In the genomic region with DNA sequence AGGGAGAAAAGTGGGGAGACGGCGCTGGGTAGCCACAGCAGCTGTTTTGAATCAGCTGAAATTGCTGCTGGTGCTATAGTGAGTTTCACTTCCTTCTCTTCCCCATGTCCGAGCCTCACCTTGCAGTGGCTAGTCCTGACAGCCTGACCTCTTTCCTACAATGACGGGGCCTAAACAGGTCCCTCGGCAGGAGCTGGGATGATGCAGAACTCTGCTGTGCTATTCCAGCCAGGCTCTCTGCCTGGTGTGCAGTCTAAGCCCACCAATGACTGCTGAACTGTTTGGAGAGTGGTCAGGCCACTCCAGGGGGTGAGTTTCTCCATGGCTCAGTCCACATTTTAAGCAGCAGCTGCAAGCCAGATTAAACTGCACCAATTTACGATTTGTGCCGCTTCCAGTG, we compare ENCODE assay signal across 15 cellular contexts.
DNase-seq lines count a peak whose midpoint lies in the region; ATAC-seq, FAIRE-seq and TF ChIP-seq lines count a peak whose summit lies in the region.
"Had no signal": no experiment of that assay in that cellular context is flagged by ENCODE, and none has a peak within 500 bp of the region (broad histone marks: within the 10 kb centered on the region; RNA-seq: fewer than 3 reads in every experiment).

No MANE protein-coding gene starts in this region.

- DNase-seq in RPMI8226 (peak; percentile 69), D721Med (ENCODE audit: insufficient read length, low spot score) (no peak), glutamatergic neuron (no peak)
- DNase-seq in naive thymus-derived CD4-positive, alpha-beta T cell, result no peak
- DNase-seq in stimulated activated naive CD8-positive, alpha-beta T cell treated with anti-CD3 and anti-CD28 coated beads, Interleukin-15, amount 100 ng/mL, for 72 hours, result no peak
- DNase-seq: activated T-cell treated with anti-CD3 and anti-CD28 coated beads, Interleukin-2, amount 50 U/mL, for 1 hour; IMR-90; NCI-H1694 treated with DMSO at 0.1 percent for 48 hours; occipital lobe; SK-N-SH; WERI-Rb-1 had no signal

- H3K27me3 ChIP-seq in naive thymus-derived CD4-positive, alpha-beta T cell (ENCODE audit: control insufficient read depth in 2 of 2, insufficient read depth in 2 of 2, low read length in 2 of 2), result no peaks in the 10 kb centered on the region

- peaks cover 0 to 2% (median 0%) of the 10 kb centered on the region in 7 donors for H3K4me1 Mint-ChIP-seq in naive thymus-derived CD4-positive, alpha-beta T cell
- peaks cover 5% of the 10 kb centered on the region for H3K4me1 Mint-ChIP-seq in stimulated activated naive CD8-positive, alpha-beta T cell treated with anti-CD3 and anti-CD28 coated beads, Interleukin-15, amount 100 ng/mL, for 72 hours
- peaks cover 12% of the 10 kb centered on the region for H3K4me1 Mint-ChIP-seq in glutamatergic neuron (ENCODE audit: low read depth, unreplicated experiment)

- ATAC-seq in GM18498 (IDR thresholded peaks at IDR 0.05; ENCODE audit: unreplicated experiment) (peak; percentile 55), HG02798 (IDR thresholded peaks at IDR 0.05; ENCODE audit: poor library complexity, unreplicated experiment) (peak; percentile 79), GM21367 (IDR thresholded peaks at IDR 0.05; ENCODE audit: unreplicated experiment) (no peak)
- ATAC-seq in naive thymus-derived CD4-positive, alpha-beta T cell, result peak; percentile 44
- ATAC-seq in stimulated activated naive CD8-positive, alpha-beta T cell treated with anti-CD3 and anti-CD28 coated beads, Interleukin-15, amount 100 ng/mL, for 72 hours, result no peak

- H3K9me3 Mint-ChIP-seq in naive thymus-derived CD4-positive, alpha-beta T cell, result no peaks in the 10 kb centered on the region
- H3K9me3 Mint-ChIP-seq in stimulated activated naive CD8-positive, alpha-beta T cell treated with anti-CD3 and anti-CD28 coated beads, Interleukin-15, amount 100 ng/mL, for 72 hours, result no peaks in the 10 kb centered on the region
- peaks cover 1% of the 10 kb centered on the region for H3K9me3 Mint-ChIP-seq in glutamatergic neuron (ENCODE audit: unreplicated experiment)

- CTCF ChIA-PET in naive thymus-derived CD4-positive, alpha-beta T cell (lab: Charles Lee), result interaction anchor here (0.6 kb wide), 1 partner anchor 360 kb away, joined by 4 read pairs; no protein-coding TSS in a partner anchor

- POLR2A ChIA-PET in naive thymus-derived CD4-positive, alpha-beta T cell (lab: Charles Lee), result no interaction called here

- no peaks in the 10 kb centered on the region for H3K36me3 Mint-ChIP-seq in naive thymus-derived CD4-positive, alpha-beta T cell
- H3K36me3 Mint-ChIP-seq in glutamatergic neuron (ENCODE audit: unreplicated experiment), result no peaks in the 10 kb centered on the region

- H3K27me3 Mint-ChIP-seq in naive thymus-derived CD4-positive, alpha-beta T cell, result peaks cover 0 to 16% (median 7%) of the 10 kb centered on the region in 5 donors
- H3K27me3 Mint-ChIP-seq in stimulated activated naive CD8-positive, alpha-beta T cell treated with anti-CD3 and anti-CD28 coated beads, Interleukin-15, amount 100 ng/mL, for 72 hours, result no peaks in the 10 kb centered on the region
- no peaks in the 10 kb centered on the region for H3K27me3 Mint-ChIP-seq in glutamatergic neuron (ENCODE audit: unreplicated experiment)

- H3K27ac ChIP-seq in naive thymus-derived CD4-positive, alpha-beta T cell (ENCODE audit: low read depth, low read length), result no peak overlapping the region
- H3K27ac ChIP-seq: WERI-Rb-1 had no signal

- no peak for FAIRE-seq in D721Med (lab: Jason Lieb, UNC)
- FAIRE-seq: H54 had no signal

- H3K4me3 ChIP-seq in naive thymus-derived CD4-positive, alpha-beta T cell (ENCODE audit: low read length), result no peak overlapping the region

- TF ChIP-seq CTCF in D721Med (IDR thresholded peaks at IDR 0.05; ENCODE audit: insufficient read depth, missing control alignments), result no peak
- TF ChIP-seq CTCF in glutamatergic neuron (IDR thresholded peaks at IDR 0.05; ENCODE audit: partially characterized antibody, unreplicated experiment), result no peak

- H3K4me3 Mint-ChIP-seq in naive thymus-derived CD4-positive, alpha-beta T cell, result no peak overlapping the region
- H3K4me3 Mint-ChIP-seq in stimulated activated naive CD8-positive, alpha-beta T cell treated with anti-CD3 and anti-CD28 coated beads, Interleukin-15, amount 100 ng/mL, for 72 hours, result no peak overlapping the region
- no peak overlapping the region for H3K4me3 Mint-ChIP-seq in glutamatergic neuron (ENCODE audit: unreplicated experiment)

- no peaks in the 10 kb centered on the region for H3K4me1 ChIP-seq in naive thymus-derived CD4-positive, alpha-beta T cell (ENCODE audit: control insufficient read depth in 2 of 2, insufficient read depth in 2 of 2, low read length in 2 of 2)

- intact Hi-C loops in naive thymus-derived CD4-positive, alpha-beta T cell (cut with micrococcal nuclease), result no loop called here

- H3K9me3 ChIP-seq in naive thymus-derived CD4-positive, alpha-beta T cell (ENCODE audit: control insufficient read depth in 2 of 3, low read length in 3 of 3), result no peaks in the 10 kb centered on the region
- H3K9me3 ChIP-seq: SK-N-SH had no signal

- no peaks in the 10 kb centered on the region for H3K36me3 ChIP-seq in naive thymus-derived CD4-positive, alpha-beta T cell (ENCODE audit: control insufficient read depth in 2 of 3, insufficient read depth in 3 of 3, low read length in 3 of 3)

- H3K27ac Mint-ChIP-seq in naive thymus-derived CD4-positive, alpha-beta T cell, result no peak overlapping the region
- no peak overlapping the region for H3K27ac Mint-ChIP-seq in stimulated activated naive CD8-positive, alpha-beta T cell treated with anti-CD3 and anti-CD28 coated beads, Interleukin-15, amount 100 ng/mL, for 72 hours
- no peak overlapping the region for H3K27ac Mint-ChIP-seq in glutamatergic neuron (ENCODE audit: unreplicated experiment)

Comparison
In these comparisons a context has a peak if more than half of its experiments do, and no peak if none do; other contexts are left out.
1. ATAC-seq: peak in GM18498 (single experiment), HG02798 (single experiment) and naive thymus-derived CD4-positive, alpha-beta T cell (single experiment); none in stimulated activated naive CD8-positive, alpha-beta T cell treated with anti-CD3 and anti-CD28 coated beads, Interleukin-15, amount 100 ng/mL, for 72 hours (single experiment) and GM21367 (single experiment).